Comparison of ENCODE assay signal across 8 cellular contexts in the genomic region with DNA sequence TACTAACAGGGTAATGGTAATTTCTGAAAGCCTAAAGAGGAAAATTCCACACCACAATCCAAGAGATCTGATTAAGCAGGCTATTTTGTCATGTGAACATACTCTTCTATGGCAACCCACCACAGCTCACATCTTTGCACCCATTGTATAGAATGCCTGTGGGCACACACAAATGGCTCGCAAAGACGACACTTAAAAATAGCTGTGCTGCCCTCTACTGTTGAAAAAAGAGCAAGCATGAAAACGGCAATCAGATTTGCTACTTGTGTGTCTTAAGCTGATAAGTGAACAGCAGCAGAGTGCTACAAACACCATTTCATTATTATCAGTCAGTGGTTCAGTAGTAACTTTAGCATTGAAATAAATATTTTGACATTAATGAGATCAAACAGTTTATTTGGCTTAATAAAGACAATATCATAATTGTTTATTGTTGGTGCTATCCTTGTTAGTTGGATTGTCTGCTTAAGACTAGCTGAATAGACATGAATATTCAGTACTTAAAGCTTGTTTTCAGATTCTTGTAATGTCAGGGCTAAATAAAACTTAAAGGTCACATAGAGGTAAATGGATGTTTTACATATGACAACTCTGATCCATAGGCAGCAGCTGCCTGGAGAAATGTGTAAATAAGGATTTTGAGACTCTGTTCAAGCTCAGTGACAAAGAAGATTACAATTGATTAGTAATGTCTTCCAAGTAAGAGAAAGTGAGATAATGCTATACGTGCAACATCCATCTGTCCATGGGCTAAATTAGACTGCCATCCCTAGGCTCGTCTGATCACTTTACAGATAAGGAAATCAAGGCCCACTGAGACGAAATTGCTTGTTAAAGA.
A peak's percentile ranks its signal among the peaks of the same experiment; 100 is the strongest.
DNase-seq lines count a peak whose midpoint lies in the region; ATAC-seq and TF ChIP-seq lines count a peak whose summit lies in the region.

No MANE protein-coding gene starts in this region.

- no peak for ATAC-seq in activated CD8-positive, alpha-beta memory T cell treated with anti-CD3 and anti-CD28 coated beads, Interleukin-2, amount 10 ng/mL, durations not matched to agents 7 days and 5 days
- peak; percentile 91 for ATAC-seq in GM21390 (IDR thresholded peaks at IDR 0.05; ENCODE audit: unreplicated experiment)
- ATAC-seq in Panc1: no peak

- H3K27me3 Mint-ChIP-seq in activated CD8-positive, alpha-beta memory T cell treated with anti-CD3 and anti-CD28 coated beads, Interleukin-2, amount 10 ng/mL, durations not matched to agents 7 days and 5 days: no peaks in the 10 kb centered on the region

- no peaks in the 10 kb centered on the region for H3K4me1 Mint-ChIP-seq in activated CD8-positive, alpha-beta memory T cell treated with anti-CD3 and anti-CD28 coated beads, Interleukin-2, amount 10 ng/mL, durations not matched to agents 7 days and 5 days

- no peak overlapping the region for H3K27ac Mint-ChIP-seq in activated CD8-positive, alpha-beta memory T cell treated with anti-CD3 and anti-CD28 coated beads, Interleukin-2, amount 10 ng/mL, durations not matched to agents 7 days and 5 days

- intact Hi-C loops in Panc1 (cut with micrococcal nuclease; ENCODE audit: unreplicated experiment): loop anchor here (5.0 kb wide), 1 partner anchor 796 kb away; no protein-coding TSS in a partner anchor
- intact Hi-C loops in esophagus muscularis mucosa (cut with DNase I): no loop called here

- POLR2A ChIA-PET in Panc1 (lab: Charles Lee): no interaction called here

- TF ChIP-seq EP300 in esophagus muscularis mucosa (IDR thresholded peaks at IDR 0.05): no peak

- TF ChIP-seq CTCF in Panc1 (IDR thresholded peaks at IDR 0.05) (peak; percentile 58), esophagus muscularis mucosa (IDR thresholded peaks at IDR 0.05) (peak; percentile 15 to 49 (median 15))

- WGBS in esophagus muscularis mucosa: 45% methylated on average over 6 of the region's 6 CpGs

- H3K4me1 ChIP-seq in Panc1 (ENCODE audit: control insufficient read depth, insufficient read depth, low read length): no peaks in the 10 kb centered on the region
- no peaks in the 10 kb centered on the region for H3K4me1 ChIP-seq in esophagus muscularis mucosa

- no peak for TF ChIP-seq POLR2A in esophagus muscularis mucosa (IDR thresholded peaks at IDR 0.05; ENCODE audit: low read depth)

- H3K27me3 ChIP-seq in Panc1 (ENCODE audit: control insufficient read depth, insufficient read depth, low read length): no peaks in the 10 kb centered on the region
- H3K27me3 ChIP-seq in esophagus muscularis mucosa: no peaks in the 10 kb centered on the region

- H3K4me3 Mint-ChIP-seq in activated CD8-positive, alpha-beta memory T cell treated with anti-CD3 and anti-CD28 coated beads, Interleukin-2, amount 10 ng/mL, durations not matched to agents 7 days and 5 days: no peak overlapping the region

- peaks cover 2% of the 10 kb centered on the region for H3K9me3 Mint-ChIP-seq in activated CD8-positive, alpha-beta memory T cell treated with anti-CD3 and anti-CD28 coated beads, Interleukin-2, amount 10 ng/mL, durations not matched to agents 7 days and 5 days (ENCODE audit: low read depth)

- H3K27ac ChIP-seq in Panc1 (ENCODE audit: low read length) (no peak overlapping the region), esophagus muscularis mucosa (replicated peaks in 1 of 4) (no peak overlapping the region)

- H3K4me3 ChIP-seq in Panc1 (ENCODE audit: low read depth in 2 of 2, low read length in 2 of 2): no peak overlapping the region
- no peak overlapping the region for H3K4me3 ChIP-seq in esophagus muscularis mucosa

- H3K9me3 ChIP-seq in Panc1 (ENCODE audit: control insufficient read depth, insufficient read depth, low read depth, low read length) (no peaks in the 10 kb centered on the region), esophagus muscularis mucosa (peaks cover 0 to 3% (median 0%) of the 10 kb centered on the region in 4 donors)

- in situ Hi-C loops in Panc1 (cut with HindIII; ENCODE audit: low pct_unique_long_range_greater_than_20kb, low sequenced_read_pairs): no loop called here

- peak; percentile 43 for DNase-seq in activated CD8-positive, alpha-beta memory T cell treated with anti-CD3 and anti-CD28 coated beads, Interleukin-2, amount 10 ng/mL, durations not matched to agents 7 days and 5 days
- DNase-seq in activated CD8-positive, alpha-beta memory T cell treated with anti-CD3 and anti-CD28 coated beads for 24 hours: no peak
- DNase-seq in HT-29 (ENCODE audit: low spot score): peak; percentile 51
- peak; percentile 36 for DNase-seq in Panc1 (ENCODE audit: low read depth, low spot score)
- no peak for DNase-seq in esophagus muscularis mucosa (ENCODE audit: extremely low spot score)
- peak; percentile 22 for DNase-seq in retina
- DNase-seq in NCI-H187 treated with DMSO at 0.1 percent for 48 hours (lab: John Stamatoyannopoulos, UW): no peak

- no peaks in the 10 kb centered on the region for H3K36me3 ChIP-seq in Panc1 (ENCODE audit: control insufficient read depth, insufficient read depth, low read length)
- H3K36me3 ChIP-seq in esophagus muscularis mucosa: no peaks in the 10 kb centered on the region

- CTCF ChIA-PET in activated CD8-positive, alpha-beta memory T cell treated with anti-CD3 and anti-CD28 coated beads, Interleukin-2, amount 10 ng/mL, durations not matched to agents 7 days and 5 days (lab: Charles Lee): interaction anchor here (0.8 to 1.8 kb wide), 17 partner anchors 8 to 827 kb away, joined by 3 to 26 read pairs (median 3); partner anchors contain the start of gene LRRN1
- CTCF ChIA-PET in Panc1 (lab: Charles Lee): interaction anchor here (0.6 to 1.7 kb wide), 3 partner anchors 219 to 798 kb away, joined by 3 to 9 read pairs (median 4); no protein-coding TSS in a partner anchor

- BruUV-seq in Panc1 (replicated peaks; lab: Mats Ljungman, UMichigan): no TSS peak

- H3K36me3 Mint-ChIP-seq in activated CD8-positive, alpha-beta memory T cell treated with anti-CD3 and anti-CD28 coated beads, Interleukin-2, amount 10 ng/mL, durations not matched to agents 7 days and 5 days: no peaks in the 10 kb centered on the region

Comparison
In these comparisons a context has a peak if more than half of its experiments do, and no peak if none do; other contexts are left out.
1. DNase-seq: peak in activated CD8-positive, alpha-beta memory T cell treated with anti-CD3 and anti-CD28 coated beads, Interleukin-2, amount 10 ng/mL, durations not matched to agents 7 days and 5 days (single experiment), HT-29 (single experiment), Panc1 (single experiment) and retina (single experiment); none in activated CD8-positive, alpha-beta memory T cell treated with anti-CD3 and anti-CD28 coated beads for 24 hours (single experiment), esophagus muscularis mucosa (single experiment) and NCI-H187 treated with DMSO at 0.1 percent for 48 hours (single experiment).